ENCODE assay signal across 35 cellular contexts in genomic region chr3:163946785-163947184, GRCh38.
"Had no signal": no experiment of that assay in that cellular context is flagged by ENCODE, and none has a peak within 500 bp of the region (broad histone marks: within the 10 kb centered on the region; RNA-seq: fewer than 3 reads in every experiment).

No MANE protein-coding gene starts in this region.

- DNase-seq: Karpas-422, Kasumi-1, MG63, MM.1S, MV-4-11, NCI-H1048, NCI-H1092, NCI-H1092 treated with DMSO at 0.1 percent for 48 hours, NCI-H1105, NCI-H1105 treated with DMSO at 0.1 percent for 48 hours, NCI-H1417, NCI-H1417 treated with DMSO at 0.1 percent for 48 hours, NCI-H1436, NCI-H1436 treated with DMSO at 0.1 percent for 48 hours, NCI-H146, NCI-H1694, NCI-H1694 treated with DMSO at 0.1 percent for 48 hours, NCI-H187, NCI-H187 treated with DMSO at 0.1 percent for 48 hours, NCI-H1930, NCI-H2029, NCI-H2029 treated with DMSO at 0.1 percent for 48 hours, NCI-H2081, NCI-H2081 treated with DMSO at 0.1 percent for 48 hours, NCI-H2107, NCI-H2171, NCI-H2171 treated with DMSO at 0.1 percent for 48 hours, NCI-H2227 treated with DMSO at 0.1 percent for 48 hours, NCI-H226, NCI-H345, NCI-H446, NCI-H446 treated with DMSO at 0.1 percent for 48 hours, NCI-H510A, NCI-H510A treated with DMSO at 0.1 percent for 48 hours, NCI-H524 treated with DMSO at 0.1 percent for 48 hours had no signal

- H3K4me3 ChIP-seq: MG63 had no signal

- H3K36me3 ChIP-seq: MG63 had no signal

- H3K9me3 ChIP-seq: MG63 had no signal
